21 cellular contexts compared by ENCODE assay signal in genomic region chr16:80744856-80745255, GRCh38.
"Had no signal": no experiment of that assay in that cellular context is flagged by ENCODE, and none has a peak within 500 bp of the region (broad histone marks: within the 10 kb centered on the region; RNA-seq: fewer than 3 reads in every experiment).

No MANE protein-coding gene starts in this region.

- H3K4me3 ChIP-seq: adrenal gland, breast epithelium, esophagus muscularis mucosa, gastroesophageal sphincter, heart left ventricle, ovary, psoas muscle, suprapubic skin, transverse colon, vagina had no signal

- H3K27me3 Mint-ChIP-seq: activated CD4-positive, alpha-beta T cell treated with anti-CD3 and anti-CD28 coated beads for 36 hours; naive thymus-derived CD4-positive, alpha-beta T cell; stimulated activated naive CD8-positive, alpha-beta T cell treated with anti-CD3 and anti-CD28 coated beads, Interleukin-15, Interleukin-2, amounts not matched to agents 100 ng/mL and 50 ng/mL, for 24 hours had no signal

- H3K27ac ChIP-seq: adrenal gland, breast epithelium, esophagus muscularis mucosa, gastroesophageal sphincter, heart left ventricle, ovary, psoas muscle, suprapubic skin, transverse colon, vagina had no signal

- H3K4me1 Mint-ChIP-seq: WTC11 had no signal

- H3K4me1 ChIP-seq: adrenal gland, breast epithelium, esophagus muscularis mucosa, gastroesophageal sphincter, psoas muscle, suprapubic skin, transverse colon, vagina had no signal

- H3K9me3 ChIP-seq: adrenal gland, ovary, suprapubic skin, vagina had no signal

- H3K36me3 ChIP-seq: adrenal gland, breast epithelium, esophagus muscularis mucosa, gastroesophageal sphincter, heart left ventricle, ovary, suprapubic skin, transverse colon, vagina had no signal

- ATAC-seq: activated CD4-positive, alpha-beta T cell treated with anti-CD3 and anti-CD28 coated beads for 36 hours; gastroesophageal sphincter; heart left ventricle; naive thymus-derived CD4-positive, alpha-beta T cell; psoas muscle; right cardiac atrium; WTC11 had no signal

- H3K4me3 Mint-ChIP-seq: activated CD4-positive, alpha-beta T cell treated with anti-CD3 and anti-CD28 coated beads for 36 hours; naive thymus-derived CD4-positive, alpha-beta T cell; stimulated activated naive CD8-positive, alpha-beta T cell treated with anti-CD3 and anti-CD28 coated beads, Interleukin-15, Interleukin-2, amounts not matched to agents 100 ng/mL and 50 ng/mL, for 24 hours; T-helper 2 cell treated with Interferon-gamma antibody and Interleukin-4, amounts not matched to agents 5 μg/mL and 100 μg/mL, for 36 hours; WTC11 had no signal

- DNase-seq: activated CD4-positive, alpha-beta T cell treated with anti-CD3 and anti-CD28 coated beads for 36 hours; activated naive CD4-positive, alpha-beta T cell treated with anti-CD3 and anti-CD28 coated beads, Interleukin-2, amount 50 U/mL, for 16 hours; adrenal gland; effector CD4-positive, alpha-beta T cell; heart left ventricle; mesenchymal stem cell; naive thymus-derived CD4-positive, alpha-beta T cell; ovary; psoas muscle; right cardiac atrium; stimulated activated CD4-positive, alpha-beta T cell treated with anti-CD3 and anti-CD28 coated beads, Interleukin-2, amount 100 ng/mL, for 24 hours; transverse colon had no signal

- H3K27me3 ChIP-seq: adrenal gland, breast epithelium, esophagus muscularis mucosa, gastroesophageal sphincter, heart left ventricle, ovary, suprapubic skin, transverse colon, vagina had no signal

- H3K27ac Mint-ChIP-seq: activated CD4-positive, alpha-beta T cell treated with anti-CD3 and anti-CD28 coated beads for 36 hours; activated T-helper 2 cell treated with anti-CD3 and anti-CD28 coated beads, Interferon-gamma antibody, Interleukin-2, Interleukin-4, amounts not matched to agents 10 μg/mL and 5 μg/mL and 100 μg/mL, durations not matched to agents 14 hours and 24 hours and 36 hours; naive thymus-derived CD4-positive, alpha-beta T cell; stimulated activated naive CD8-positive, alpha-beta T cell treated with anti-CD3 and anti-CD28 coated beads, Interleukin-15, Interleukin-2, amounts not matched to agents 100 ng/mL and 50 ng/mL, for 24 hours; T-helper 2 cell treated with Interferon-gamma antibody and Interleukin-4, amounts not matched to agents 5 μg/mL and 100 μg/mL, for 36 hours; WTC11 had no signal
